ENCODE assay signal across 8 cellular contexts in genomic region chr17:40318835-40319332, GRCh38. TPM values are rescaled to one million over a fixed set of nuclear protein-coding genes. Genes with fewer than 3 reads are reported as not detected.
DNase-seq lines count a peak whose midpoint lies in the region; ATAC-seq and TF ChIP-seq lines count a peak whose summit lies in the region.

No MANE protein-coding gene starts in this region.

- H3K36me3 ChIP-seq in ovary: no peaks in the 10 kb centered on the region

- peaks cover 48% of the 10 kb centered on the region for H3K4me1 ChIP-seq in ovary (ENCODE audit: insufficient read depth)

- no peak for TF ChIP-seq POLR2A in ovary (IDR thresholded peaks at IDR 0.05)

- WGBS in ovary, 3 donors: 2 to 5% (median 2%) methylated on average over 13 of the region's 13 CpGs

- peak in 2 of 3 donors; percentile 5 to 34 for TF ChIP-seq CTCF in ovary (IDR thresholded peaks at IDR 0.05)

- H3K27me3 ChIP-seq in ovary: no peaks in the 10 kb centered on the region

- H3K9me3 ChIP-seq in ovary: no peaks in the 10 kb centered on the region

- peak overlapping the region; percentile 73 to 80 for H3K27ac ChIP-seq in ovary

- H3K4me3 ChIP-seq in ovary: peak overlapping the region; percentile 95

- no peak for TF ChIP-seq EP300 in ovary (IDR thresholded peaks at IDR 0.05)

- DNase-seq in EH (ENCODE audit: low read depth) (peak; percentile 30), RPMI8226 (peak; percentile 17), epidermal melanocyte (ENCODE audit: insufficient read length, low spot score) (peak; percentile 4), ovary (peak in 3 of 5 donors; percentile 27 to 63 (median 42)), NCI-H1930 (lab: John Stamatoyannopoulos, UW) (no peak), NOMO-1 treated with DMSO at 0.1 percent for 48 hours (lab: John Stamatoyannopoulos, UW; ENCODE audit: unreplicated experiment) (no peak)

- intact Hi-C loops in ovary (cut with DNase I): loop anchor here in 1 of 4 donors (5.0 kb wide), 1 partner anchor 33 kb away; no protein-coding TSS in a partner anchor

- ATAC-seq in GM21526 (IDR thresholded peaks at IDR 0.05; ENCODE audit: low FRiP score, unreplicated experiment): no peak
- no peak for ATAC-seq in GM19395 (IDR thresholded peaks at IDR 0.05; ENCODE audit: unreplicated experiment)

RNA-seq across cellular contexts. Expression of gene RARA, which starts 9.9 kb away (rescaled TPM):
- 100 to 1,000 TPM in 1 of 7 donors, 10 to 100 TPM in 6; 19.8 to 100 (median 62.2) TPM for total RNA-seq in ovary
- polyA plus RNA-seq in ovary: 10 to 100 TPM; 21.8 to 39.9 TPM

RNA-seq across cellular contexts. Expression of gene CDC6, which starts 31.2 kb away (rescaled TPM):
- 1 to 10 TPM in 3 of 7 donors, under 1 TPM in 4; 0.34 to 3.8 (median 0.76) TPM for total RNA-seq in ovary
- polyA plus RNA-seq in ovary: 1 to 10 TPM in 1 of 2 donors, under 1 TPM in 1; 0.80 to 3.3 TPM

RNA-seq across cellular contexts. Expression of gene GJD3, which starts 45.7 kb away (rescaled TPM):
- 1 to 10 TPM in 2 of 7 donors, under 1 TPM in 3, not detected in 2; 0.66 to 1.8 (median 0.92) TPM for total RNA-seq in ovary
- polyA plus RNA-seq in ovary: under 1 TPM in 1 of 2 donors, not detected in 1; 0.24 TPM

Comparison
In these comparisons a context has a peak if more than half of its experiments do, and no peak if none do; other contexts are left out.
1. DNase-seq: peak in EH (single experiment), RPMI8226 (single experiment), epidermal melanocyte (single experiment) and ovary (3 of 5); none in NCI-H1930 (0 of 2) and NOMO-1 treated with DMSO at 0.1 percent for 48 hours (single experiment).